In genomic region chr9:16487915-16488314, GRCh38 we compare ENCODE assay signal across 1 cellular context.
TF ChIP-seq lines count a peak whose summit lies in the region.

No MANE protein-coding gene starts in this region.

TF ChIP-seq in H1, 55 proteins besides CTCF, POLR2A, EP300 and RAD21:
- TF ChIP-seq KDM4A (IDR thresholded peaks at IDR 0.05; ENCODE audit: low read depth, low read length, severe bottlenecking) (no peak), SRF (IDR thresholded peaks at IDR 0.05; ENCODE audit: low read depth, low read length) (peak; percentile 92), NANOG (IDR thresholded peaks at IDR 0.05; ENCODE audit: insufficient read depth, low read depth, low read length, poor library complexity, severe bottlenecking) (no peak)
TF ChIP-seq in H1: peak in this region for 1.
